8 cellular contexts compared by ENCODE assay signal in the genomic region with DNA sequence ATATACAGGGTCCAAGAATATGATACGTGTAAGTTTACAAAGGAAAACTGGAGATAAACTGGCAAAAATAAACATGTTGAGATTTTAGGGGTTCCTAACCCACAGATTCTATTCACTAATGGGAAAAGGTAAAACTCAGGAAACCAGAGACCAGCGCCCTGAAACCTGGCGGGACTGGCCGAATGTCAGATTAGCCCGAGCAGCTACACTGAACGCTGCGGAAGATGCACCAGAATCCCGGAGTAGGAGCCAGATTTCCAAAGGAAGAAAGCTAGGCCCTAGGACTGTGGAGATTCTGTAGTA. TPM values are rescaled to one million over a fixed set of nuclear protein-coding genes. Genes with fewer than 3 reads are reported as not detected.
A peak's percentile ranks its signal among the peaks of the same experiment; 100 is the strongest.
DNase-seq lines count a peak whose midpoint lies in the region; ATAC-seq, FAIRE-seq and TF ChIP-seq lines count a peak whose summit lies in the region.

No MANE protein-coding gene starts in this region.

- H3K4me1 ChIP-seq in SJCRH30 (peaks cover 8% of the 10 kb centered on the region), rectal smooth muscle tissue (ENCODE audit: control insufficient read depth, insufficient read depth, low read length) (no peaks in the 10 kb centered on the region)

- H3K27ac ChIP-seq in SJCRH30: peak overlapping the region; percentile 60
- peak overlapping the region; percentile 98 for H3K27ac ChIP-seq in rectal smooth muscle tissue (ENCODE audit: low read depth, low read length)

- ATAC-seq in GM18505 (IDR thresholded peaks at IDR 0.05; ENCODE audit: unreplicated experiment) (peak; percentile 26), HG02623 (IDR thresholded peaks at IDR 0.05; ENCODE audit: unreplicated experiment) (peak; percentile 19)

- DNase-seq in SJCRH30 (no peak), foreskin fibroblast (no peak), HCEC 1CT (no peak), frontal cortex (ENCODE audit: low spot score in 2 of 2) (no peak)
- no peak for DNase-seq in stimulated activated CD4-positive, alpha-beta T cell treated with anti-CD3 and anti-CD28 coated beads, Interleukin-1b, Interleukin-23, amount 100 ng/mL, for 48 hours

- TF ChIP-seq CTCF in foreskin fibroblast (IDR thresholded peaks at IDR 0.05; ENCODE audit: low read depth, low read length): no peak

- H3K36me3 ChIP-seq in SJCRH30 (peaks cover 25% of the 10 kb centered on the region), rectal smooth muscle tissue (ENCODE audit: control insufficient read depth, insufficient read depth, low read length) (no peaks in the 10 kb centered on the region)

- H3K9me3 ChIP-seq in SJCRH30 (replicated peaks): peaks cover 4% of the 10 kb centered on the region

- TF ChIP-seq POLR2A in GM18505 (IDR thresholded peaks at IDR 0.05; ENCODE audit: borderline replicate concordance, extremely low read depth, insufficient read depth, insufficient read length): no peak

- H3K27me3 ChIP-seq in SJCRH30 (no peaks in the 10 kb centered on the region), rectal smooth muscle tissue (ENCODE audit: control insufficient read depth, insufficient read depth, low read length) (no peaks in the 10 kb centered on the region)

- H3K9ac ChIP-seq in rectal smooth muscle tissue (ENCODE audit: low read length): peak overlapping the region; percentile 91

- no peak for FAIRE-seq in frontal cortex (lab: Jason Lieb, UNC)

- H3K4me3 ChIP-seq in SJCRH30 (peak overlapping the region; percentile 77), foreskin fibroblast (ENCODE audit: low read depth in 1 of 2, low read length in 2 of 2) (peak overlapping the region; percentile 88 to 93), rectal smooth muscle tissue (ENCODE audit: low read length) (peak overlapping the region; percentile 91)

RNA-seq across cellular contexts. Expression of a gene that starts 0.7 kb away (rescaled TPM):
- 257 and 288 TPM in 2 replicates for total RNA-seq in SJCRH30 (2014; rRNA removed; shearing (Covaris generic))
- 64.4 TPM for total RNA-seq in frontal cortex
